In the genomic region with DNA sequence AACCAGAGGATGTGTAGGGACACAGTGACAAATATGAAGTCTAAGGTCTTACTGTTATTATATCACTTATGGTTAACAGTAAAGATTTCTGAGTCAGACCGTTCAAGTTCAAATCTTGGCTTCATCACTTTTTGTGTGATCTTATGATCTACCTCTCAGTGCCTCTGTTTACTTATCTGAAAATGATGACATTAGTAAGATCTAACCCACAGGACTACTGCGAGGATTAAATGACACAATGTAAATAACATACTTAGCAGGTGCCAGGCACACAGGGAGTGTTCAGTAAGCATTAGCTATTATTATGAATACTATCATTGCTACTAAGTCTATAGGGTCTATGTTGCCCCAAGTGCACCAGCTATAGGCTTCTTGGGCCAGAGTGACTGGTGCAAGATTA, we compare ENCODE assay signal across 10 cellular contexts. TPM values are rescaled to one million over a fixed set of nuclear protein-coding genes. Genes with fewer than 3 reads are reported as not detected.
DNase-seq lines count a peak whose midpoint lies in the region; ATAC-seq and TF ChIP-seq lines count a peak whose summit lies in the region.
"Had no signal": no experiment of that assay in that cellular context is flagged by ENCODE, and none has a peak within 500 bp of the region (broad histone marks: within the 10 kb centered on the region; RNA-seq: fewer than 3 reads in every experiment).

No MANE protein-coding gene starts in this region.

- TF ChIP-seq CTCF in foreskin fibroblast (IDR thresholded peaks at IDR 0.05; ENCODE audit: low read depth, low read length): no peak
- TF ChIP-seq CTCF in testis (IDR thresholded peaks at IDR 0.05): no peak

- H3K4me3 ChIP-seq in foreskin fibroblast (ENCODE audit: low read depth in 1 of 2, low read length in 2 of 2): peak overlapping the region; percentile 86 to 91
- no peak overlapping the region for H3K4me3 ChIP-seq in testis

- H3K4me1 Mint-ChIP-seq in T-helper 17 cell: peaks cover 61% of the 10 kb centered on the region
- H3K4me1 Mint-ChIP-seq in stimulated activated effector memory CD8-positive, alpha-beta T cell treated with anti-CD3 and anti-CD28 coated beads, Interleukin-12 subunit alpha, Interleukin-12 subunit beta, amount 100 ng/mL, for 72 hours: peaks cover 76% of the 10 kb centered on the region

- peaks cover 14% of the 10 kb centered on the region for H3K36me3 Mint-ChIP-seq in T-helper 17 cell (ENCODE audit: low read depth)
- H3K36me3 Mint-ChIP-seq in stimulated activated effector memory CD8-positive, alpha-beta T cell treated with anti-CD3 and anti-CD28 coated beads, Interleukin-12 subunit alpha, Interleukin-12 subunit beta, amount 100 ng/mL, for 72 hours: peaks cover 87% of the 10 kb centered on the region

- 72% methylated on average over 2 of the region's 2 CpGs for WGBS in testis, 2 donors

- H3K27me3 Mint-ChIP-seq in T-helper 17 cell: no peaks in the 10 kb centered on the region

- intact Hi-C loops in testis (cut with DNase I; ENCODE audit: low total_unique reads): no loop called here

- no peak for TF ChIP-seq POLR2A in testis (IDR thresholded peaks at IDR 0.05)

- peak; percentile 16 for DNase-seq in NCI-H510A treated with DMSO at 0.1 percent for 48 hours (lab: John Stamatoyannopoulos, UW)
- DNase-seq in NCI-H510A (lab: John Stamatoyannopoulos, UW): no peak
- no peak for DNase-seq in T-helper 17 cell
- DNase-seq in foreskin fibroblast: no peak
- no peak for DNase-seq in stimulated activated effector memory CD8-positive, alpha-beta T cell treated with anti-CD3 and anti-CD28 coated beads, Interleukin-12 subunit alpha, Interleukin-12 subunit beta, amount 100 ng/mL, for 72 hours (ENCODE audit: low spot score in 2 of 2)
- no peak for DNase-seq in mucosa of gallbladder (ENCODE audit: low spot score)
- no peak for DNase-seq in D341Med (ENCODE audit: low spot score)
- no peak for DNase-seq in testis
- DNase-seq: NK-92 treated with Interleukin-12 subunit alpha and Interleukin-12 subunit beta, amount 100 ng/mL, for 24 hours had no signal

- H3K27ac ChIP-seq in testis: no peak overlapping the region
- H3K27ac ChIP-seq: 22Rv1 had no signal

- peak overlapping the region; percentile 100 for H3K27ac Mint-ChIP-seq in T-helper 17 cell
- peak overlapping the region; percentile 97 for H3K27ac Mint-ChIP-seq in stimulated activated effector memory CD8-positive, alpha-beta T cell treated with anti-CD3 and anti-CD28 coated beads, Interleukin-12 subunit alpha, Interleukin-12 subunit beta, amount 100 ng/mL, for 72 hours

- no peaks in the 10 kb centered on the region for H3K9me3 Mint-ChIP-seq in stimulated activated effector memory CD8-positive, alpha-beta T cell treated with anti-CD3 and anti-CD28 coated beads, Interleukin-12 subunit alpha, Interleukin-12 subunit beta, amount 100 ng/mL, for 72 hours

- no peak for ATAC-seq in T-helper 17 cell
- ATAC-seq in stimulated activated effector memory CD8-positive, alpha-beta T cell treated with anti-CD3 and anti-CD28 coated beads, Interleukin-12 subunit alpha, Interleukin-12 subunit beta, amount 100 ng/mL, for 72 hours: peak; percentile 1

- no peaks in the 10 kb centered on the region for H3K27me3 ChIP-seq in testis

- H3K9me3 ChIP-seq in T-helper 17 cell (ENCODE audit: control insufficient read depth, low read length, poor library complexity, severe bottlenecking) (no peaks in the 10 kb centered on the region), testis (no peaks in the 10 kb centered on the region)

- H3K4me1 ChIP-seq in testis: peaks cover 23% of the 10 kb centered on the region

- no peaks in the 10 kb centered on the region for H3K36me3 ChIP-seq in testis (ENCODE audit: low read depth, missing control alignments)

- H3K4me3 Mint-ChIP-seq in T-helper 17 cell: peak overlapping the region; percentile 95
- H3K4me3 Mint-ChIP-seq in stimulated activated effector memory CD8-positive, alpha-beta T cell treated with anti-CD3 and anti-CD28 coated beads, Interleukin-12 subunit alpha, Interleukin-12 subunit beta, amount 100 ng/mL, for 72 hours: peak overlapping the region; percentile 92

RNA-seq across cellular contexts. Expression of a gene that starts 2.0 kb away (rescaled TPM):
- total RNA-seq in T-helper 17 cell (100 to 1,000 TPM; 590 to 639 TPM), mucosa of gallbladder (38.3 TPM), testis (10 to 100 TPM; 20.2 to 22.5 TPM)
- 31.7 TPM for polyA plus RNA-seq in testis (ENCODE audit: insufficient read depth, low read depth, low replicate concordance)

RNA-seq across cellular contexts. Expression of a gene that starts 54.7 kb away (rescaled TPM):
- total RNA-seq in T-helper 17 cell (not detected), mucosa of gallbladder (not detected), testis (10 to 100 TPM in 1 of 2 donors, 1 to 10 TPM in 1; 2.2 to 12.4 TPM)
- 5.4 TPM for polyA plus RNA-seq in testis (ENCODE audit: insufficient read depth, low read depth, low replicate concordance)

Comparison
In these comparisons a context has a peak if more than half of its experiments do, and no peak if none do; other contexts are left out.
1. H3K4me3 ChIP-seq: peak in foreskin fibroblast (2 of 2); none in testis (0 of 2).
2. RNA of a gene that starts 2.0 kb away (total RNA-seq): 590 to 639 TPM in T-helper 17 cell; 38.3 TPM in mucosa of gallbladder (single experiment) and 20.2 to 22.5 TPM in testis; every median in the first group is over 10 times any median in the second.